Comparison of ENCODE assay signal across 1 cellular context in genomic region chr3:105762214-105762613, GRCh38.
A peak's percentile ranks its signal among the peaks of the same experiment; 100 is the strongest.
TF ChIP-seq lines count a peak whose summit lies in the region.

No MANE protein-coding gene starts in this region.

TF ChIP-seq in K562, 482 proteins besides CTCF, POLR2A, EP300 and RAD21:
- peak; percentile 32 for TF ChIP-seq ZFP36 (IDR thresholded peaks at IDR 0.05; ENCODE audit: low read depth, low read length, partially characterized antibody)
